ENCODE assay signal across 7 cellular contexts in the genomic region with DNA sequence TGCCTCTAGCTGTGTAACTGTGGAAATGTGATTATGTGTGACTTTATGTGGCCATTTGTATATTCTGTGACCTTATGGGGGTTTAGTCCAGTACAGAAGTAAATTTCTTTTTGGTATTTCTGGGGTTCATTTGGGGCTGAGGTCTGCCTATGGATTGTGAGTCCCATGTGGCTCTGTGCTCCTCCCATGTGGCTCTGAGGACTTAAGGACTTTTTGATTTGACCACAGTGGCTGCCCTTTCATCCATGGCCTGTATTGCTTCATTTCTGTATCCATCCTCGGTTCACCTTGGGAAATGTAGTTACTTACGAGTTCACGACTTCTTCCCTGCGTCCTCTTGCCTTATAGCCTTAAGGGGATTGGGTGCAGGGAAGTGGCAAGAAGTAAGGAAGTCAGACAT. TPM values are rescaled to one million over a fixed set of nuclear protein-coding genes. Genes with fewer than 3 reads are reported as not detected.
A peak's percentile ranks its signal among the peaks of the same experiment; 100 is the strongest.
DNase-seq lines count a peak whose midpoint lies in the region; ATAC-seq and TF ChIP-seq lines count a peak whose summit lies in the region.

No MANE protein-coding gene starts in this region.

- H3K4me2 ChIP-seq in H9 (ENCODE audit: insufficient read depth, insufficient read length, low read length): peak overlapping the region; percentile 96
- peak overlapping the region; percentile 93 for H3K4me2 ChIP-seq in skeletal muscle satellite cell (ENCODE audit: low read length)

- DNase-seq in H9 (no peak), SK-N-MC (ENCODE audit: low read depth, low spot score) (no peak), fibroblast of the aortic adventitia (ENCODE audit: low read depth) (no peak), HCEC 1CT (no peak), RPMI8226 (no peak)

- H3K27ac ChIP-seq in H9 (ENCODE audit: insufficient read length, low read depth, low read length) (no peak overlapping the region), SK-N-MC (no peak overlapping the region)

- no peak overlapping the region for H2BK120ac ChIP-seq in H9 (ENCODE audit: low read depth, low read length, poor library complexity, severe bottlenecking)

- H3K36me3 Mint-ChIP-seq in H9 (ENCODE audit: insufficient read depth in 1 of 3, low read depth in 3 of 3): peaks cover 22 to 32% (median 29%) of the 10 kb centered on the region in 3 experiments

- no peak overlapping the region for H3K18ac ChIP-seq in H9 (ENCODE audit: insufficient read length, low read depth, low read length)

- no peak overlapping the region for H3K14ac ChIP-seq in H9 (ENCODE audit: insufficient read depth, low read length)

- H3K9me3 Mint-ChIP-seq in H9: peaks cover 50 to 64% of the 10 kb centered on the region in 2 experiments

- no peak overlapping the region for H2BK15ac ChIP-seq in H9 (ENCODE audit: low read depth, low read length)

- no peak overlapping the region for H4K5ac ChIP-seq in H9 (ENCODE audit: insufficient read length, low read depth, low read length)

- H3K36me3 ChIP-seq in SK-N-MC (ENCODE audit: insufficient read depth, low read length): peaks cover 3% of the 10 kb centered on the region; the same call in 1 of the 2 replicates
- H3K36me3 ChIP-seq in skeletal muscle satellite cell (ENCODE audit: insufficient read depth, low read length): no peaks in the 10 kb centered on the region

- H3K79me1 ChIP-seq in H9 (ENCODE audit: insufficient read depth, low read depth, low read length, poor library complexity, severe bottlenecking): no peaks in the 10 kb centered on the region

- peaks cover 4% of the 10 kb centered on the region; the same call in 1 of the 2 replicates for H3K4me1 ChIP-seq in H9 (ENCODE audit: insufficient read depth, low read length)
- peaks cover 5% of the 10 kb centered on the region for H3K4me1 ChIP-seq in skeletal muscle satellite cell (ENCODE audit: control insufficient read depth, insufficient read depth, low read length)

- H3K4me3 ChIP-seq in SK-N-MC: peak overlapping the region; percentile 99
- peak overlapping the region; percentile 100 for H3K4me3 ChIP-seq in fibroblast of the aortic adventitia (ENCODE audit: low read depth, low read length)
- H3K4me3 ChIP-seq in skeletal muscle satellite cell (ENCODE audit: low read length): peak overlapping the region; percentile 96

- H3K23me2 ChIP-seq in H9 (ENCODE audit: insufficient read length, low read depth, low read length, poor library complexity, severe bottlenecking): peaks cover 7% of the 10 kb centered on the region

- no peak overlapping the region for H3K4ac ChIP-seq in H9 (ENCODE audit: low read depth, low read length)

- H2BK20ac ChIP-seq in H9 (ENCODE audit: low read depth, low read length, poor library complexity, severe bottlenecking): no peak overlapping the region

- H3K27ac Mint-ChIP-seq in H9: no peak overlapping the region

- no peak overlapping the region for H2AFZ ChIP-seq in H9 (ENCODE audit: low read length)

- no peak overlapping the region for H4K91ac ChIP-seq in H9 (ENCODE audit: insufficient read length, low read depth, low read length)

- H3K79me2 ChIP-seq in H9 (ENCODE audit: insufficient read depth, low read length): peaks cover 7% of the 10 kb centered on the region; the same call in 1 of the 2 replicates

- H3K4me3 Mint-ChIP-seq in H9: peak overlapping the region; percentile 90 to 96

- H3K27me3 ChIP-seq in H9 (ENCODE audit: insufficient read depth, low read length) (no peaks in the 10 kb centered on the region), skeletal muscle satellite cell (ENCODE audit: control insufficient read depth, insufficient read depth, low read length) (no peaks in the 10 kb centered on the region)

- no peak overlapping the region for H2BK12ac ChIP-seq in H9 (ENCODE audit: insufficient read length, low read depth, low read length)

- TF ChIP-seq CTCF in H9 (conservative IDR thresholded peaks at IDR 0.05) (no peak), fibroblast of the aortic adventitia (IDR thresholded peaks at IDR 0.05; ENCODE audit: insufficient read depth, low read length) (no peak)

- H3K27me3 Mint-ChIP-seq in H9 (ENCODE audit: low read depth): no peaks in the 10 kb centered on the region; the same call in 1 of the 2 replicates

- H3K23ac ChIP-seq in H9 (ENCODE audit: insufficient read length, low read depth, low read length): no peak overlapping the region

- peaks cover 6% of the 10 kb centered on the region for H3K9me3 ChIP-seq in H9 (ENCODE audit: control insufficient read depth, low read depth, low read length)
- H3K9me3 ChIP-seq in SK-N-MC (ENCODE audit: low read depth, low read length): peaks cover 10% of the 10 kb centered on the region
- H3K9me3 ChIP-seq in skeletal muscle satellite cell (replicated peaks; ENCODE audit: low read length): no peaks in the 10 kb centered on the region

- peaks cover 15 to 19% of the 10 kb centered on the region in 2 experiments for H3K4me1 Mint-ChIP-seq in H9

- H4K8ac ChIP-seq in H9 (replicated peaks; ENCODE audit: insufficient read length, low read depth, low read length): no peak overlapping the region

- WGBS in H9 (ENCODE audit: extremely low coverage, insufficient read length, low lambda C conversion rate): no CpG with 5 or more reads among the region's 4 CpGs

- H3T11ph ChIP-seq in H9 (ENCODE audit: low read length): no peak overlapping the region

- H4K20me1 ChIP-seq in H9 (ENCODE audit: control insufficient read depth, insufficient read depth, insufficient read length): no peaks in the 10 kb centered on the region

- no peak for ATAC-seq in GM21360 (IDR thresholded peaks at IDR 0.05; ENCODE audit: unreplicated experiment)

- no peak overlapping the region for H2BK5ac ChIP-seq in H9 (ENCODE audit: insufficient read length, low read length)

- H2AK5ac ChIP-seq in H9 (ENCODE audit: insufficient read length, low read length): no peak overlapping the region

- no peak overlapping the region for H3K56ac ChIP-seq in H9 (ENCODE audit: insufficient read length, low read depth, low read length)

- peak overlapping the region; percentile 76 for H3K9ac ChIP-seq in H9 (ENCODE audit: extremely low read depth, insufficient read length, low read length)
- H3K9ac ChIP-seq in SK-N-MC (ENCODE audit: insufficient read length): peak overlapping the region; percentile 96
- peak overlapping the region; percentile 85 for H3K9ac ChIP-seq in skeletal muscle satellite cell (ENCODE audit: low read depth, low read length)

RNA-seq across cellular contexts. Expression of a gene that starts 1.0 kb away (rescaled TPM):
- total RNA-seq in H9 (2021) (9.8 and 12.5 TPM in 2 replicates), fibroblast of the aortic adventitia (ENCODE audit: low replicate concordance) (2.9 and 8.9 TPM in 2 replicates)
- total RNA-seq in skeletal muscle satellite cell (2012; rRNA removed): 5.0 and 5.1 TPM in 2 replicates
